Comparison of ENCODE assay signal across 1 cellular context in the genomic region with DNA sequence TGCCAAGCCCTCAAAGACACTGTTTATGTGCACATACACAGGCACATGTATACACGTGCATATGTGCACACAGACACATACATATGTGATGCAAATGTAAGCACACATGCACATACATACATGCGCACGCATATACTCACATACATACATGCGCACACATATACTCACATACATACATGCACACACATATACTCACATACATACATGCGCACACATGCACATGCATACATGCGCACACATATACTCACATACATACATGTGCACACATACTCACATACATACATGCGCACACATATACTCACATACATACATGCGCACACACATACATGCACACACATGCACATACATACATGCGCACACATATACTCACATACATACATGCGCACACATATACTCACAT.
A peak's percentile ranks its signal among the peaks of the same experiment; 100 is the strongest.
TF ChIP-seq lines count a peak whose summit lies in the region.

No MANE protein-coding gene starts in this region.

TF ChIP-seq in HepG2, 621 proteins besides CTCF, POLR2A, EP300 and RAD21 (continued from another document):
- TF ChIP-seq, protein P1, sequence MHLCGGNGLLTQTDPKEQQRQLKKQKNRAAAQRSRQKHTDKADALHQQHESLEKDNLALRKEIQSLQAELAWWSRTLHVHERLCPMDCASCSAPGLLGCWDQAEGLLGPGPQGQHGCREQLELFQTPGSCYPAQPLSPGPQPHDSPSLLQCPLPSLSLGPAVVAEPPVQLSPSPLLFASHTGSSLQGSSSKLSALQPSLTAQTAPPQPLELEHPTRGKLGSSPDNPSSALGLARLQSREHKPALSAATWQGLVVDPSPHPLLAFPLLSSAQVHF (CRISPR knock-in tag; IDR thresholded peaks at IDR 0.05) = 0 out of 2 replicates have a peak, but pooled peaks have one; percentile 34
- TF ChIP-seq SNAI1 (CRISPR knock-in tag; IDR thresholded peaks at IDR 0.05; ENCODE audit: borderline replicate concordance) (no peak), ZNF350 (CRISPR knock-in tag; IDR thresholded peaks at IDR 0.05; ENCODE audit: borderline replicate concordance, low read depth) (no peak), BCL6 (CRISPR knock-in tag; IDR thresholded peaks at IDR 0.05) (no peak), ZNF616 (CRISPR knock-in tag; IDR thresholded peaks at IDR 0.05; ENCODE audit: low read depth) (no peak), SP1 (IDR thresholded peaks at IDR 0.05) (no peak), SP1 (CRISPR knock-in tag; IDR thresholded peaks at IDR 0.05) (no peak), PHB2 (IDR thresholded peaks at IDR 0.05; ENCODE audit: partially characterized antibody) (no peak), HOXA9 (CRISPR knock-in tag; IDR thresholded peaks at IDR 0.05; ENCODE audit: borderline replicate concordance) (0 out of 2 replicates have a peak, but pooled peaks have one; percentile 44), PHF8 (CRISPR knock-in tag; IDR thresholded peaks at IDR 0.05) (no peak), ARNT2 (CRISPR knock-in tag; IDR thresholded peaks at IDR 0.05; ENCODE audit: low read depth) (no peak), ZMYM4 (CRISPR knock-in tag; IDR thresholded peaks at IDR 0.05) (no peak), ZMAT3 (CRISPR knock-in tag; conservative IDR thresholded peaks at IDR 0.05) (no peak), MTA1 (CRISPR knock-in tag; IDR thresholded peaks at IDR 0.05; ENCODE audit: borderline replicate concordance) (no peak), ZNF841 (CRISPR knock-in tag; IDR thresholded peaks at IDR 0.05; ENCODE audit: borderline replicate concordance) (0 out of 2 replicates have a peak, but pooled peaks have one; percentile 33), NKX3-1 (CRISPR knock-in tag; IDR thresholded peaks at IDR 0.05) (no peak), JUNB (CRISPR knock-in tag; IDR thresholded peaks at IDR 0.05; ENCODE audit: borderline replicate concordance) (peak; percentile 43; the same call in 1 of the 2 replicates)
- TF ChIP-seq, protein P2, sequence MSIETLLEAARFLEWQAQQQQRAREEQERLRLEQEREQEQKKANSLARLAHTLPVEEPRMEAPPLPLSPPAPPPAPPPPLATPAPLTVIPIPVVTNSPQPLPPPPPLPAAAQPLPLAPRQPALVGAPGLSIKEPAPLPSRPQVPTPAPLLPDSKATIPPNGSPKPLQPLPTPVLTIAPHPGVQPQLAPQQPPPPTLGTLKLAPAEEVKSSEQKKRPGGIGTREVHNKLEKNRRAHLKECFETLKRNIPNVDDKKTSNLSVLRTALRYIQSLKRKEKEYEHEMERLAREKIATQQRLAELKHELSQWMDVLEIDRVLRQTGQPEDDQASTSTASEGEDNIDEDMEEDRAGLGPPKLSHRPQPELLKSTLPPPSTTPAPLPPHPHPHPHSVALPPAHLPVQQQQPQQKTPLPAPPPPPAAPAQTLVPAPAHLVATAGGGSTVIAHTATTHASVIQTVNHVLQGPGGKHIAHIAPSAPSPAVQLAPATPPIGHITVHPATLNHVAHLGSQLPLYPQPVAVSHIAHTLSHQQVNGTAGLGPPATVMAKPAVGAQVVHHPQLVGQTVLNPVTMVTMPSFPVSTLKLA (IDR thresholded peaks at IDR 0.05) = peak; percentile 72
- TF ChIP-seq, protein P3, sequence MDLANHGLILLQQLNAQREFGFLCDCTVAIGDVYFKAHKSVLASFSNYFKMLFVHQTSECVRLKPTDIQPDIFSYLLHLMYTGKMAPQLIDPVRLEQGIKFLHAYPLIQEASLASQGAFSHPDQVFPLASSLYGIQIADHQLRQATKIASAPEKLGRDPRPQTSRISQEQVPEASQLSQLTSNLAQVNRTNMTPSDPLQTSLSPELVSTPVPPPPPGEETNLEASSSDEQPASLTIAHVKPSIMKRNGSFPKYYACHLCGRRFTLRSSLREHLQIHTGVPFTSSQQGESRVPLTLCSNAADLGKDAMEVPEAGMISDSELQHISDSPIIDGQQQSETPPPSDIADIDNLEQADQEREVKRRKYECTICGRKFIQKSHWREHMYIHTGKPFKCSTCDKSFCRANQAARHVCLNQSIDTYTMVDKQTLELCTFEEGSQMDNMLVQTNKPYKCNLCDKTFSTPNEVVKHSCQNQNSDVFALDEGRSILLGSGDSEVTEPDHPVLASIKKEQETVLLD (CRISPR knock-in tag; IDR thresholded peaks at IDR 0.05; ENCODE audit: low read depth) = 0 out of 2 replicates have a peak, but pooled peaks have one; percentile 57
- TF ChIP-seq, protein P4, sequence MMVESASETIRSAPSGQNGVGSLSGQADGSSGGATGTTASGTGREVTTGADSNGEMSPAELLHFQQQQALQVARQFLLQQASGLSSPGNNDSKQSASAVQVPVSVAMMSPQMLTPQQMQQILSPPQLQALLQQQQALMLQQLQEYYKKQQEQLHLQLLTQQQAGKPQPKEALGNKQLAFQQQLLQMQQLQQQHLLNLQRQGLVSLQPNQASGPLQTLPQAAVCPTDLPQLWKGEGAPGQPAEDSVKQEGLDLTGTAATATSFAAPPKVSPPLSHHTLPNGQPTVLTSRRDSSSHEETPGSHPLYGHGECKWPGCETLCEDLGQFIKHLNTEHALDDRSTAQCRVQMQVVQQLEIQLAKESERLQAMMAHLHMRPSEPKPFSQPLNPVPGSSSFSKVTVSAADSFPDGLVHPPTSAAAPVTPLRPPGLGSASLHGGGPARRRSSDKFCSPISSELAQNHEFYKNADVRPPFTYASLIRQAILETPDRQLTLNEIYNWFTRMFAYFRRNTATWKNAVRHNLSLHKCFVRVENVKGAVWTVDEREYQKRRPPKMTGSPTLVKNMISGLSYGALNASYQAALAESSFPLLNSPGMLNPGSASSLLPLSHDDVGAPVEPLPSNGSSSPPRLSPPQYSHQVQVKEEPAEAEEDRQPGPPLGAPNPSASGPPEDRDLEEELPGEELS (CRISPR knock-in tag; IDR thresholded peaks at IDR 0.05) = no peak
- TF ChIP-seq, protein P5, sequence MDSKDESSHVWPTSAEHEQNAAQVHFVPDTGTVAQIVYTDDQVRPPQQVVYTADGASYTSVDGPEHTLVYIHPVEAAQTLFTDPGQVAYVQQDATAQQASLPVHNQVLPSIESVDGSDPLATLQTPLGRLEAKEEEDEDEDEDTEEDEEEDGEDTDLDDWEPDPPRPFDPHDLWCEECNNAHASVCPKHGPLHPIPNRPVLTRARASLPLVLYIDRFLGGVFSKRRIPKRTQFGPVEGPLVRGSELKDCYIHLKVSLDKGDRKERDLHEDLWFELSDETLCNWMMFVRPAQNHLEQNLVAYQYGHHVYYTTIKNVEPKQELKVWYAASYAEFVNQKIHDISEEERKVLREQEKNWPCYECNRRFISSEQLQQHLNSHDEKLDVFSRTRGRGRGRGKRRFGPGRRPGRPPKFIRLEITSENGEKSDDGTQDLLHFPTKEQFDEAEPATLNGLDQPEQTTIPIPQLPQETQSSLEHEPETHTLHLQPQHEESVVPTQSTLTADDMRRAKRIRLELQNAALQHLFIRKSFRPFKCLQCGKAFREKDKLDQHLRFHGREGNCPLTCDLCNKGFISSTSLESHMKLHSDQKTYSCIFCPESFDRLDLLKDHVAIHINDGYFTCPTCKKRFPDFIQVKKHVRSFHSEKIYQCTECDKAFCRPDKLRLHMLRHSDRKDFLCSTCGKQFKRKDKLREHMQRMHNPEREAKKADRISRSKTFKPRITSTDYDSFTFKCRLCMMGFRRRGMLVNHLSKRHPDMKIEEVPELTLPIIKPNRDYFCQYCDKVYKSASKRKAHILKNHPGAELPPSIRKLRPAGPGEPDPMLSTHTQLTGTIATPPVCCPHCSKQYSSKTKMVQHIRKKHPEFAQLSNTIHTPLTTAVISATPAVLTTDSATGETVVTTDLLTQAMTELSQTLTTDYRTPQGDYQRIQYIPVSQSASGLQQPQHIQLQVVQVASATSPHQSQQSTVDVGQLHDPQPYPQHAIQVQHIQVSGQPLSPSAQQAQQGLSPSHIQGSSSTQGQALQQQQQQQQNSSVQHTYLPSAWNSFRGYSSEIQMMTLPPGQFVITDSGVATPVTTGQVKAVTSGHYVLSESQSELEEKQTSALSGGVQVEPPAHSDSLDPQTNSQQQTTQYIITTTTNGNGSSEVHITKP (CRISPR knock-in tag; IDR thresholded peaks at IDR 0.05; ENCODE audit: low read depth) = no peak
- TF ChIP-seq, protein P6, sequence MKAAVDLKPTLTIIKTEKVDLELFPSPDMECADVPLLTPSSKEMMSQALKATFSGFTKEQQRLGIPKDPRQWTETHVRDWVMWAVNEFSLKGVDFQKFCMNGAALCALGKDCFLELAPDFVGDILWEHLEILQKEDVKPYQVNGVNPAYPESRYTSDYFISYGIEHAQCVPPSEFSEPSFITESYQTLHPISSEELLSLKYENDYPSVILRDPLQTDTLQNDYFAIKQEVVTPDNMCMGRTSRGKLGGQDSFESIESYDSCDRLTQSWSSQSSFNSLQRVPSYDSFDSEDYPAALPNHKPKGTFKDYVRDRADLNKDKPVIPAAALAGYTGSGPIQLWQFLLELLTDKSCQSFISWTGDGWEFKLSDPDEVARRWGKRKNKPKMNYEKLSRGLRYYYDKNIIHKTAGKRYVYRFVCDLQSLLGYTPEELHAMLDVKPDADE (CRISPR knock-in tag; IDR thresholded peaks at IDR 0.05) = no peak
- TF ChIP-seq, protein P7, sequence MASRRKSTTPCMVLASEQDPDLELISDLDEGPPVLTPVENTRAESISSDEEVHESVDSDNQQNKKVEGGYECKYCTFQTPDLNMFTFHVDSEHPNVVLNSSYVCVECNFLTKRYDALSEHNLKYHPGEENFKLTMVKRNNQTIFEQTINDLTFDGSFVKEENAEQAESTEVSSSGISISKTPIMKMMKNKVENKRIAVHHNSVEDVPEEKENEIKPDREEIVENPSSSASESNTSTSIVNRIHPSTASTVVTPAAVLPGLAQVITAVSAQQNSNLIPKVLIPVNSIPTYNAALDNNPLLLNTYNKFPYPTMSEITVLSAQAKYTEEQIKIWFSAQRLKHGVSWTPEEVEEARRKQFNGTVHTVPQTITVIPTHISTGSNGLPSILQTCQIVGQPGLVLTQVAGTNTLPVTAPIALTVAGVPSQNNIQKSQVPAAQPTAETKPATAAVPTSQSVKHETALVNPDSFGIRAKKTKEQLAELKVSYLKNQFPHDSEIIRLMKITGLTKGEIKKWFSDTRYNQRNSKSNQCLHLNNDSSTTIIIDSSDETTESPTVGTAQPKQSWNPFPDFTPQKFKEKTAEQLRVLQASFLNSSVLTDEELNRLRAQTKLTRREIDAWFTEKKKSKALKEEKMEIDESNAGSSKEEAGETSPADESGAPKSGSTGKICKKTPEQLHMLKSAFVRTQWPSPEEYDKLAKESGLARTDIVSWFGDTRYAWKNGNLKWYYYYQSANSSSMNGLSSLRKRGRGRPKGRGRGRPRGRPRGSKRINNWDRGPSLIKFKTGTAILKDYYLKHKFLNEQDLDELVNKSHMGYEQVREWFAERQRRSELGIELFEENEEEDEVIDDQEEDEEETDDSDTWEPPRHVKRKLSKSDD (CRISPR knock-in tag; IDR thresholded peaks at IDR 0.05; ENCODE audit: low read depth) = no peak
